8 cellular contexts compared by ENCODE assay signal in the genomic region with DNA sequence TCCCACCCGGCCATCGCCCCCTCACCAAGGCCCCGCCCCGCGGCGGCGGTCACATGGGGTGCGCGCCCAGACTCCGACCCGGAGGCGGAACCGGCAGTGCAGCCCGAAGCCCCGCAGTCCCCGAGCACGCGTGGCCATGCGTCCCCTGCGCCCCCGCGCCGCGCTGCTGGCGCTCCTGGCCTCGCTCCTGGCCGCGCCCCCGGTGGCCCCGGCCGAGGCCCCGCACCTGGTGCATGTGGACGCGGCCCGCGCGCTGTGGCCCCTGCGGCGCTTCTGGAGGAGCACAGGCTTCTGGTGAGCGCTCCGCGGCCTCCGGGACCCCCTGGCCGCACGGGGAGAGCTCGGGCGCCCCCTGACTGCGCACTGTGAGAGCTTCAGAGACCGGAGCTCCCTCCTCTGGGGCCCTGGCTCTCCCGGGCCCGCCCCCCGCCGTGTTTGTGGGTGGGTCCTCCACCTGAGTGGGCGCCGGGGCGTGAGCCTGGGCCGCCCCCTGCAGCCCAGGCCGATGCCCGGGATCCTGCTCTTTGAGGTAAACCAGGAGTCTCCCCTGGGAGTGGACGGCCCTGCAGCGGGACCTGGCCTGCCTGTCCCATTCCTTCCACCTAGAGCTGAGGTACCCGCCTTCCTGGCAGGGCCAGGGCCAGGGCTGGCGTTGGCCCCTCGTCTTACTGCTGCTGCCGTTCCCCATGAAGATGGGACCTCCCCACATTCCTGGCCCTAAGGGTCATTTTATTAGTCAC.
DNase-seq lines count a peak whose midpoint lies in the region; ATAC-seq and TF ChIP-seq lines count a peak whose summit lies in the region.

A gene (plus strand): TSS at position 96 of the 740 bp plus-strand sequence. CDS start 41 bp downstream, at position 137.

- TF ChIP-seq POLR2A in GM18951 (IDR thresholded peaks at IDR 0.05; ENCODE audit: extremely low read depth, insufficient read depth, insufficient read length): peak; percentile 47
- peak; percentile 18 for TF ChIP-seq POLR2A in erythroblast (IDR thresholded peaks at IDR 0.05; ENCODE audit: low read length)

- H3K9me3 ChIP-seq in OCI-LY1 (ENCODE audit: low read length): no peaks in the 10 kb centered on the region
- H3K9me3 ChIP-seq in muscle layer of colon (ENCODE audit: low read length): no peaks in the 10 kb centered on the region

- H3K9me2 ChIP-seq in OCI-LY1 (ENCODE audit: low read depth, low read length): no peaks in the 10 kb centered on the region

- H3F3A ChIP-seq in OCI-LY1 (ENCODE audit: insufficient read depth, low read length): no peaks in the 10 kb centered on the region

- H3K79me2 ChIP-seq in OCI-LY1 (ENCODE audit: insufficient read depth, low read length): no peaks in the 10 kb centered on the region

- no peaks in the 10 kb centered on the region for H3K36me3 ChIP-seq in OCI-LY1 (ENCODE audit: insufficient read depth, low read length)
- H3K36me3 ChIP-seq in muscle layer of colon (ENCODE audit: insufficient read depth, low read length): no peaks in the 10 kb centered on the region

- H3K27me3 ChIP-seq in OCI-LY1 (ENCODE audit: insufficient read depth, low read length): no peaks in the 10 kb centered on the region
- no peaks in the 10 kb centered on the region for H3K27me3 ChIP-seq in muscle layer of colon (ENCODE audit: control insufficient read depth in 1 of 2, insufficient read depth in 2 of 2, low read length in 2 of 2)

- peak within 1 kb of the TSS; percentile 62 for H3K4me3 ChIP-seq in OCI-LY1 (ENCODE audit: low read depth, low read length, poor library complexity, severe bottlenecking)
- peak within 1 kb of the TSS; percentile 74 to 77 for H3K4me3 ChIP-seq in muscle layer of colon (ENCODE audit: low read depth in 1 of 2, low read length in 2 of 2)

- peak; percentile 35; the same call in 1 of the 2 replicates for TF ChIP-seq CTCF in OCI-LY1 (IDR thresholded peaks at IDR 0.05; ENCODE audit: low read length)

- H3K4me1 ChIP-seq in OCI-LY1 (ENCODE audit: insufficient read depth, low read length, severe bottlenecking): peaks cover 21% of the 10 kb centered on the region
- peaks cover 16% of the 10 kb centered on the region for H3K4me1 ChIP-seq in muscle layer of colon (ENCODE audit: insufficient read depth, low read length)

- H4K20me1 ChIP-seq in OCI-LY1 (ENCODE audit: insufficient read depth, low read length): no peaks in the 10 kb centered on the region

- H2AFZ ChIP-seq in OCI-LY1 (ENCODE audit: low read length): no peak within 1 kb of the TSS

- peak within 1 kb of the TSS; percentile 78 for H3K4me2 ChIP-seq in OCI-LY1 (ENCODE audit: low read length)

- DNase-seq in AG20443 (ENCODE audit: low spot score): peak; percentile 94
- peak; percentile 82 for DNase-seq in activated T-cell treated with anti-CD3 and anti-CD28 coated beads for 4 hours
- peak; percentile 80 to 81 for DNase-seq in erythroblast (lab: John Stamatoyannopoulos, UW)
- peak; percentile 70 to 77 for DNase-seq in stimulated activated CD8-positive, alpha-beta memory T cell treated with anti-CD3 and anti-CD28 coated beads, Interleukin-7, amount 100 ng/mL, for 1 hour (ENCODE audit: low read depth in 2 of 2)

- H3K27ac ChIP-seq in OCI-LY1 (ENCODE audit: low read depth, low read length, poor library complexity, severe bottlenecking) (no peak within 1 kb of the TSS), muscle layer of colon (ENCODE audit: low read depth, low read length) (peak within 1 kb of the TSS; percentile 34)

- peak within 1 kb of the TSS; percentile 56 for H3K9ac ChIP-seq in OCI-LY1 (ENCODE audit: low read length)
- peak within 1 kb of the TSS; percentile 50 for H3K9ac ChIP-seq in muscle layer of colon (ENCODE audit: low read length)

- in situ Hi-C loops in GM18951 (cut with MboI; ENCODE audit: low sequenced_read_pairs, unreplicated experiment): no loop called here

- peak; percentile 57 for ATAC-seq in HG03196 (IDR thresholded peaks at IDR 0.05; ENCODE audit: unreplicated experiment)
